In genomic region chr5:150780180-150780692, GRCh38 we compare ENCODE assay signal across 8 cellular contexts. TPM values are rescaled to one million over a fixed set of nuclear protein-coding genes. Genes with fewer than 3 reads are reported as not detected.
A peak's percentile ranks its signal among the peaks of the same experiment; 100 is the strongest.
DNase-seq lines count a peak whose midpoint lies in the region; ATAC-seq and TF ChIP-seq lines count a peak whose summit lies in the region.

No MANE protein-coding gene starts in this region.

- no peaks in the 10 kb centered on the region for H3K27me3 ChIP-seq in adrenal gland
- no peaks in the 10 kb centered on the region for H3K27me3 ChIP-seq in liver (ENCODE audit: control insufficient read depth in 4 of 4, insufficient read depth in 4 of 4, low read length in 3 of 4)
- no peaks in the 10 kb centered on the region for H3K27me3 ChIP-seq in upper lobe of right lung

- H3K36me3 ChIP-seq in adrenal gland (replicated peaks in 1 of 2), result no peaks in the 10 kb centered on the region
- H3K36me3 ChIP-seq in liver (ENCODE audit: control insufficient read depth in 4 of 4, insufficient read depth in 3 of 4, low read depth in 1 of 4, low read length in 3 of 4), result no peaks in the 10 kb centered on the region
- no peaks in the 10 kb centered on the region for H3K36me3 ChIP-seq in upper lobe of right lung

- H3K27ac ChIP-seq in adrenal gland, result peak overlapping the region in 4 of 5 donors; percentile 85 to 96 (median 88)
- H3K27ac ChIP-seq in liver (ENCODE audit: low read depth in 1 of 2, low read length in 2 of 2), result peak overlapping the region; percentile 39 to 53
- peak overlapping the region; percentile 93 for H3K27ac ChIP-seq in upper lobe of right lung

- no peak overlapping the region for H3K9ac ChIP-seq in liver (ENCODE audit: low read depth in 1 of 2, low read length in 2 of 2)

- ATAC-seq in GM21390 (IDR thresholded peaks at IDR 0.05; ENCODE audit: unreplicated experiment) (peak; percentile 65), HG03575 (IDR thresholded peaks at IDR 0.05; ENCODE audit: extremely low read depth, insufficient number of reproducible peaks, low FRiP score, unreplicated experiment) (peak; percentile 27), upper lobe of right lung (peak; percentile 8)

- intact Hi-C loops in adrenal gland (cut with DNase I), result no loop called here
- intact Hi-C loops in upper lobe of right lung (cut with DNase I), result no loop called here

- 48 to 68% (median 57%) methylated on average over 5 to 6 of the region's 6 CpGs for WGBS in adrenal gland, 4 donors
- 66% methylated on average over 6 of the region's 6 CpGs for WGBS in liver

- H3K9me3 ChIP-seq in adrenal gland (replicated peaks in 1 of 3) (no peaks in the 10 kb centered on the region), liver (ENCODE audit: control insufficient read depth in 4 of 4, low read length in 3 of 4) (no peaks in the 10 kb centered on the region), upper lobe of right lung (no peaks in the 10 kb centered on the region)

- no peak for TF ChIP-seq POLR2A in adrenal gland (IDR thresholded peaks at IDR 0.05)

- H3K4me3 ChIP-seq in adrenal gland (peak overlapping the region in 1 of 4 donors; percentile 88), liver (ENCODE audit: low read depth in 1 of 3, low read length in 3 of 3) (no peak overlapping the region), upper lobe of right lung (peak overlapping the region; percentile 77)

- DNase-seq in GDM1 (lab: John Stamatoyannopoulos, UW) (peak; percentile 9), adrenal gland (peak in 6 of 7 donors; percentile 32 to 74 (median 50)), upper lobe of right lung (no peak), ureter (ENCODE audit: low spot score) (no peak), HPDE6-E6E7 (ENCODE audit: extremely low spot score) (no peak)

- peaks cover 42 to 71% of the 10 kb centered on the region in 2 donors for H3K4me1 ChIP-seq in adrenal gland (replicated peaks in 1 of 2)
- H3K4me1 ChIP-seq in liver (ENCODE audit: control insufficient read depth in 4 of 4, insufficient read depth in 4 of 4, low read length in 3 of 4), result peaks cover 0 to 16% (median 9%) of the 10 kb centered on the region in 4 donors
- peaks cover 66% of the 10 kb centered on the region for H3K4me1 ChIP-seq in upper lobe of right lung

- no peak for TF ChIP-seq RAD21 in liver (IDR thresholded peaks at IDR 0.05)

- TF ChIP-seq CTCF in adrenal gland (IDR thresholded peaks at IDR 0.05), result no peak
- TF ChIP-seq CTCF in liver (IDR thresholded peaks at IDR 0.05; ENCODE audit: low read depth, low read length, missing input control), result no peak
- no peak for TF ChIP-seq CTCF in upper lobe of right lung (IDR thresholded peaks at IDR 0.05)

TF ChIP-seq in liver, 16 proteins besides CTCF, POLR2A, EP300 and RAD21:
- TF ChIP-seq GABPA (IDR thresholded peaks at IDR 0.05 in 1 of 2, conservative IDR thresholded peaks at IDR 0.05 in 1 of 2) (no peak), YY1 (IDR thresholded peaks at IDR 0.05) (no peak), HNF4A (conservative IDR thresholded peaks at IDR 0.05) (no peak), TAF1 (conservative IDR thresholded peaks at IDR 0.05) (no peak), NR2F2 (IDR thresholded peaks at IDR 0.05) (peak; percentile 96), JUND (IDR thresholded peaks at IDR 0.05) (no peak), ATF3 (IDR thresholded peaks at IDR 0.05) (no peak), FOXA2 (IDR thresholded peaks at IDR 0.05) (no peak), REST (IDR thresholded peaks at IDR 0.05) (no peak), SP1 (IDR thresholded peaks at IDR 0.05) (peak; percentile 57), EGR1 (IDR thresholded peaks at IDR 0.05; ENCODE audit: low read depth in 2 of 2) (no peak), RXRA (IDR thresholded peaks at IDR 0.05) (peak in 1 of 2 donors; percentile 34), HNF4G (IDR thresholded peaks at IDR 0.05) (no peak), FOXA1 (IDR thresholded peaks at IDR 0.05) (no peak)

RNA-seq across cellular contexts. Expression of gene SMIM3, which starts 1.7 kb away (rescaled TPM):
- total RNA-seq in adrenal gland, result 10 to 100 TPM; 22.1 to 57.4 (median 34.9) TPM
- polyA plus RNA-seq in adrenal gland, result 10 to 100 TPM; 22.1 to 25.7 (median 25.1) TPM
- 1 to 10 TPM; 3.9 to 5.7 TPM for total RNA-seq in liver
- polyA plus RNA-seq in liver, result 1 to 10 TPM; 3.0 to 3.3 TPM
- 28.3 TPM for total RNA-seq in upper lobe of right lung
- 23.1 TPM for total RNA-seq in ureter

RNA-seq across cellular contexts. Expression of gene DCTN4, which starts 21.4 kb away (rescaled TPM):
- 100 to 1,000 TPM in 1 of 8 donors, 10 to 100 TPM in 7; 54.1 to 113 (median 85.8) TPM for total RNA-seq in adrenal gland
- 10 to 100 TPM; 30.4 to 85.9 (median 32.7) TPM for polyA plus RNA-seq in adrenal gland
- 10 to 100 TPM; 28.6 to 29.6 TPM for total RNA-seq in liver
- polyA plus RNA-seq in liver, result 10 to 100 TPM; 10.3 to 11.8 TPM
- total RNA-seq in upper lobe of right lung, result 68.5 TPM
- total RNA-seq in ureter, result 93.0 TPM

Comparison
In these comparisons a context has a peak if more than half of its experiments do, and no peak if none do; other contexts are left out.
1. DNase-seq: peak in GDM1 (single experiment) and adrenal gland (6 of 7); none in upper lobe of right lung (single experiment), ureter (single experiment) and HPDE6-E6E7 (single experiment).
2. ATAC-seq: peak in every context shown above with its lines; median percentile 65 in GM21390; 27 in HG03575; 8 in upper lobe of right lung.
3. Peak in every context shown above with its lines, with median percentiles within 50 percentile points of each other: H3K27ac ChIP-seq.